Comparison of ENCODE assay signal across 26 cellular contexts in genomic region chr12:95326450-95326849, GRCh38.
A peak's percentile ranks its signal among the peaks of the same experiment; 100 is the strongest.
DNase-seq lines count a peak whose midpoint lies in the region; ATAC-seq, FAIRE-seq and TF ChIP-seq lines count a peak whose summit lies in the region.
"Had no signal": no experiment of that assay in that cellular context is flagged by ENCODE, and none has a peak within 500 bp of the region (broad histone marks: within the 10 kb centered on the region; RNA-seq: fewer than 3 reads in every experiment).

No MANE protein-coding gene starts in this region.

- H3K4me1 Mint-ChIP-seq in astrocyte (ENCODE audit: low read depth, unreplicated experiment), result peaks cover 4% of the 10 kb centered on the region
- H3K4me1 Mint-ChIP-seq: central memory CD8-positive, alpha-beta T cell had no signal

- H3K9me3 ChIP-seq in astrocyte (ENCODE audit: insufficient read depth, low read depth, low read length) (no peaks in the 10 kb centered on the region), ovary (no peaks in the 10 kb centered on the region)
- H3K9me3 ChIP-seq: BLaER1 treated with 17β-estradiol and CSF1 and Interleukin-3, amounts not matched to agents 10 nM and 100 nM; pancreas had no signal

- TF ChIP-seq CTCF in astrocyte (IDR thresholded peaks at IDR 0.05; ENCODE audit: insufficient read depth, low read depth, low read length), result no peak
- TF ChIP-seq CTCF in ovary (IDR thresholded peaks at IDR 0.05), result no peak

- H3K27me3 ChIP-seq in astrocyte (ENCODE audit: insufficient read depth, low read length), result no peaks in the 10 kb centered on the region
- no peaks in the 10 kb centered on the region for H3K27me3 ChIP-seq in ovary
- H3K27me3 ChIP-seq: BLaER1 treated with 17β-estradiol and CSF1 and Interleukin-3, amounts not matched to agents 10 nM and 100 nM; pancreas had no signal

- H4K20me1 ChIP-seq in astrocyte (ENCODE audit: insufficient read depth, low read length), result no peaks in the 10 kb centered on the region
- H4K20me1 ChIP-seq: BLaER1 treated with 17β-estradiol and CSF1 and Interleukin-3, amounts not matched to agents 10 nM and 100 nM had no signal

- no peaks in the 10 kb centered on the region for H3K4me1 ChIP-seq in astrocyte (ENCODE audit: insufficient read depth, low read length)
- no peaks in the 10 kb centered on the region for H3K4me1 ChIP-seq in ovary (ENCODE audit: insufficient read depth)
- H3K4me1 ChIP-seq: BLaER1 treated with 17β-estradiol and CSF1 and Interleukin-3, amounts not matched to agents 10 nM and 100 nM had no signal

- no peaks in the 10 kb centered on the region for H3K36me3 ChIP-seq in astrocyte (ENCODE audit: insufficient read depth, low read length)
- H3K36me3 ChIP-seq in ovary, result no peaks in the 10 kb centered on the region
- H3K36me3 ChIP-seq: BLaER1 treated with 17β-estradiol and CSF1 and Interleukin-3, amounts not matched to agents 10 nM and 100 nM; pancreas had no signal

- H3K79me2 ChIP-seq in astrocyte (ENCODE audit: insufficient read depth, low read length), result no peaks in the 10 kb centered on the region

- intact Hi-C loops in ovary (cut with DNase I), result no loop called here

- no peak overlapping the region for H3K4me3 Mint-ChIP-seq in astrocyte (ENCODE audit: unreplicated experiment)
- H3K4me3 Mint-ChIP-seq: central memory CD8-positive, alpha-beta T cell had no signal

- no peaks in the 10 kb centered on the region for H3K27me3 Mint-ChIP-seq in astrocyte (ENCODE audit: low read depth, unreplicated experiment)

- no peak for TF ChIP-seq POLR2A in ovary (IDR thresholded peaks at IDR 0.05)

- no peak for ATAC-seq in GM18868 (IDR thresholded peaks at IDR 0.05; ENCODE audit: unreplicated experiment)
- ATAC-seq: esophagus mucosa had no signal

- no peak overlapping the region for H2AFZ ChIP-seq in astrocyte (ENCODE audit: low read depth, low read length)

- no peak overlapping the region for H3K27ac Mint-ChIP-seq in astrocyte (ENCODE audit: unreplicated experiment)

- no peak overlapping the region for H3K9ac ChIP-seq in astrocyte (ENCODE audit: low read length)
- H3K9ac ChIP-seq: BLaER1 treated with 17β-estradiol and CSF1 and Interleukin-3, amounts not matched to agents 10 nM and 100 nM had no signal

- no peak for TF ChIP-seq EP300 in ovary (IDR thresholded peaks at IDR 0.05)

- H3K36me3 Mint-ChIP-seq in astrocyte (ENCODE audit: low read depth, unreplicated experiment), result no peaks in the 10 kb centered on the region

- WGBS in ovary, 3 donors, result 6 to 19% (median 13%) methylated on average over 1 of the region's 1 CpG

- H3K4me3 ChIP-seq in astrocyte (ENCODE audit: insufficient read depth, low read depth, low read length) (no peak overlapping the region), ovary (no peak overlapping the region)
- H3K4me3 ChIP-seq: BLaER1 treated with 17β-estradiol and CSF1 and Interleukin-3, amounts not matched to agents 10 nM and 100 nM; lung; pancreas had no signal

- H3K9me3 Mint-ChIP-seq in astrocyte (ENCODE audit: unreplicated experiment), result no peaks in the 10 kb centered on the region
- H3K9me3 Mint-ChIP-seq: central memory CD8-positive, alpha-beta T cell had no signal

- no peak overlapping the region for H3K4me2 ChIP-seq in astrocyte (ENCODE audit: low read length)
- H3K4me2 ChIP-seq: BLaER1 treated with 17β-estradiol and CSF1 and Interleukin-3, amounts not matched to agents 10 nM and 100 nM had no signal

- H3K27ac ChIP-seq in astrocyte (ENCODE audit: low read depth, low read length) (no peak overlapping the region), ovary (no peak overlapping the region)
- H3K27ac ChIP-seq: 22Rv1; BLaER1 treated with 17β-estradiol and CSF1 and Interleukin-3, amounts not matched to agents 10 nM and 100 nM had no signal

- DNase-seq in DMS53 (lab: John Stamatoyannopoulos, UW), result peak; percentile 41
- DNase-seq in DMS53 treated with DMSO at 0.1 percent for 48 hours (lab: John Stamatoyannopoulos, UW; ENCODE audit: unreplicated experiment), result no peak
- DNase-seq in astrocyte (ENCODE audit: low read depth), result peak; percentile 73
- DNase-seq in hepatic stellate cell (ENCODE audit: low spot score), result peak; percentile 32
- DNase-seq in ovary, result no peak
- DNase-seq in cerebellar cortex (ENCODE audit: low spot score), result no peak
- no peak for DNase-seq in SIG-M5 treated with dmso at 0.1 percent for 504 hours (lab: John Stamatoyannopoulos, UW; ENCODE audit: unreplicated experiment)
- DNase-seq: activated CD4-positive, alpha-beta T cell treated with anti-CD3 and anti-CD28 coated beads, Interleukin-2, amount 50 U/mL, for 1 hour; activated CD8-positive, alpha-beta memory T cell treated with anti-CD3 and anti-CD28 coated beads, Interleukin-2, amount 50 U/mL, for 48 hours; activated gamma-delta T cell treated with Interleukin-2 at 50 U/mL for 16 hours; anterior cingulate cortex; H7; hippocampal formation; kidney; NCI-H2029; NCI-H446; pancreas; stimulated activated CD4-positive, alpha-beta T cell treated with anti-CD3 and anti-CD28 coated beads, Interleukin-2, amount 100 ng/mL, for 48 hours had no signal

- FAIRE-seq in astrocyte (lab: Jason Lieb, UNC), result peak; percentile 45
- FAIRE-seq: D721Med, G401.6, kidney, pancreas had no signal

Comparison
In these comparisons a context has a peak if more than half of its experiments do, and no peak if none do; other contexts are left out.
1. DNase-seq: peak in DMS53 (single experiment), astrocyte (single experiment) and hepatic stellate cell (single experiment); none in DMS53 treated with DMSO at 0.1 percent for 48 hours (single experiment), ovary (0 of 5), cerebellar cortex (single experiment) and SIG-M5 treated with dmso at 0.1 percent for 504 hours (single experiment).